9 cellular contexts compared by ENCODE assay signal in genomic region chr12:10154145-10154496, GRCh38. TPM values are rescaled to one million over a fixed set of nuclear protein-coding genes. Genes with fewer than 3 reads are reported as not detected.
DNase-seq lines count a peak whose midpoint lies in the region; ATAC-seq and TF ChIP-seq lines count a peak whose summit lies in the region.
"Had no signal": no experiment of that assay in that cellular context is flagged by ENCODE, and none has a peak within 500 bp of the region (broad histone marks: within the 10 kb centered on the region; RNA-seq: fewer than 3 reads in every experiment).

No MANE protein-coding gene starts in this region.

- no peak for DNase-seq in activated naive CD4-positive, alpha-beta T cell treated with anti-CD3 and anti-CD28 coated beads for 36 hours
- DNase-seq in activated naive CD4-positive, alpha-beta T cell treated with Interleukin-2 at 50 U/mL for 16 hours = no peak
- DNase-seq in choroid plexus epithelial cell (ENCODE audit: low read depth) = no peak
- DNase-seq in mesothelial cell of epicardium (ENCODE audit: low spot score in 2 of 2, unreplicated experiment in 2 of 2) = no peak
- DNase-seq in type B pancreatic cell (ENCODE audit: extremely low spot score, unreplicated experiment) = no peak
- DNase-seq in activated CD4-positive, alpha-beta T cell treated with anti-CD3 and anti-CD28 coated beads for 48 hours = no peak

- no peak overlapping the region for H3K27ac Mint-ChIP-seq in activated naive CD4-positive, alpha-beta T cell treated with anti-CD3 and anti-CD28 coated beads for 36 hours
- H3K27ac Mint-ChIP-seq in mesothelial cell of epicardium = peak overlapping the region; percentile 93
- H3K27ac Mint-ChIP-seq in type B pancreatic cell = peak overlapping the region; percentile 92

- no peaks in the 10 kb centered on the region for H3K9me3 Mint-ChIP-seq in activated naive CD4-positive, alpha-beta T cell treated with anti-CD3 and anti-CD28 coated beads for 36 hours
- H3K9me3 Mint-ChIP-seq in mesothelial cell of epicardium (peaks cover 7% of the 10 kb centered on the region), type B pancreatic cell (no peaks in the 10 kb centered on the region)

- H3K36me3 Mint-ChIP-seq in activated naive CD4-positive, alpha-beta T cell treated with anti-CD3 and anti-CD28 coated beads for 36 hours (ENCODE audit: low read depth) = no peaks in the 10 kb centered on the region
- H3K36me3 Mint-ChIP-seq in mesothelial cell of epicardium (no peaks in the 10 kb centered on the region), type B pancreatic cell (peaks cover 3% of the 10 kb centered on the region)

- H3K4me3 ChIP-seq in choroid plexus epithelial cell (ENCODE audit: low read depth, low read length) = peak overlapping the region; percentile 68

- peak overlapping the region; percentile 76 for H3K4me3 Mint-ChIP-seq in activated naive CD4-positive, alpha-beta T cell treated with anti-CD3 and anti-CD28 coated beads for 36 hours
- peak overlapping the region; percentile 87 for H3K4me3 Mint-ChIP-seq in mesothelial cell of epicardium
- peak overlapping the region; percentile 93 for H3K4me3 Mint-ChIP-seq in type B pancreatic cell

- intact Hi-C loops in activated naive CD4-positive, alpha-beta T cell treated with anti-CD3 and anti-CD28 coated beads for 36 hours (cut with micrococcal nuclease) = loop anchor here (5.0 kb wide), 4 partner anchors 138 to 598 kb away; no protein-coding TSS in a partner anchor

- CTCF ChIA-PET in activated naive CD4-positive, alpha-beta T cell treated with anti-CD3 and anti-CD28 coated beads for 36 hours (lab: Charles Lee) = interaction anchor here (0.6 to 5.0 kb wide), 10 partner anchors 9 to 1012 kb away, joined by 3 to 63 read pairs (median 4); no protein-coding TSS in a partner anchor

- peaks cover 18% of the 10 kb centered on the region for H3K27me3 Mint-ChIP-seq in activated naive CD4-positive, alpha-beta T cell treated with anti-CD3 and anti-CD28 coated beads for 36 hours (ENCODE audit: low read depth)
- H3K27me3 Mint-ChIP-seq in mesothelial cell of epicardium (ENCODE audit: low read depth) = no peaks in the 10 kb centered on the region
- peaks cover 3% of the 10 kb centered on the region for H3K27me3 Mint-ChIP-seq in type B pancreatic cell

- TF ChIP-seq CTCF in choroid plexus epithelial cell (conservative IDR thresholded peaks at IDR 0.05; ENCODE audit: low read depth, low read length) (no peak), mesothelial cell of epicardium (IDR thresholded peaks at IDR 0.05; ENCODE audit: unreplicated experiment) (no peak), type B pancreatic cell (conservative IDR thresholded peaks at IDR 0.05) (no peak)

- peaks cover 7% of the 10 kb centered on the region for H3K4me1 Mint-ChIP-seq in activated naive CD4-positive, alpha-beta T cell treated with anti-CD3 and anti-CD28 coated beads for 36 hours (ENCODE audit: low read depth)
- H3K4me1 Mint-ChIP-seq in mesothelial cell of epicardium = peaks cover 13% of the 10 kb centered on the region
- H3K4me1 Mint-ChIP-seq in type B pancreatic cell (ENCODE audit: unreplicated experiment) = peaks cover 9% of the 10 kb centered on the region

- ATAC-seq in HG03442 (IDR thresholded peaks at IDR 0.05; ENCODE audit: unreplicated experiment) (no peak), HG02763 (IDR thresholded peaks at IDR 0.05; ENCODE audit: unreplicated experiment) (no peak)

RNA-seq across cellular contexts. Expression of gene OLR1, which starts 17.8 kb away (rescaled TPM):
- not detected for total RNA-seq in activated naive CD4-positive, alpha-beta T cell treated with anti-CD3 and anti-CD28 coated beads for 36 hours
- 1.3 to 1.7 TPM (median 1.4 TPM) in 3 replicates for total RNA-seq in mesothelial cell of epicardium
- total RNA-seq in type B pancreatic cell (ENCODE audit: low replicate concordance) = 0.19 and 2.8 TPM in 2 replicates
- total RNA-seq: RPMI7951 had no signal

RNA-seq across cellular contexts. Expression of gene CLEC7A, which starts 24.1 kb away (rescaled TPM):
- not detected for total RNA-seq in activated naive CD4-positive, alpha-beta T cell treated with anti-CD3 and anti-CD28 coated beads for 36 hours
- 0.11 TPM in 1 of 3 replicates, not detected in the others for total RNA-seq in mesothelial cell of epicardium
- total RNA-seq in type B pancreatic cell (ENCODE audit: low replicate concordance) = 1.8 and 16.2 TPM in 2 replicates
- total RNA-seq: RPMI7951 had no signal

RNA-seq across cellular contexts. Expression of gene TMEM52B, which starts 24.7 kb away (rescaled TPM):
- not detected for total RNA-seq in activated naive CD4-positive, alpha-beta T cell treated with anti-CD3 and anti-CD28 coated beads for 36 hours
- total RNA-seq in mesothelial cell of epicardium (0.97 to 1.6 TPM (median 1.1 TPM) in 3 replicates), type B pancreatic cell (ENCODE audit: low replicate concordance) (0.68 and 3.4 TPM in 2 replicates)
- total RNA-seq: RPMI7951 had no signal

RNA-seq across cellular contexts. Expression of gene CLEC1A, which starts 55.3 kb away (rescaled TPM):
- not detected for total RNA-seq in activated naive CD4-positive, alpha-beta T cell treated with anti-CD3 and anti-CD28 coated beads for 36 hours
- 0.32 to 0.51 TPM (median 0.49 TPM) in 3 replicates for total RNA-seq in mesothelial cell of epicardium
- 0.86 and 3.6 TPM in 2 replicates for total RNA-seq in type B pancreatic cell (ENCODE audit: low replicate concordance)

RNA-seq across cellular contexts. Expression of gene GABARAPL1, which starts 58.6 kb away (rescaled TPM):
- 1 to 10 TPM; 3.3 to 4.9 TPM for total RNA-seq in activated naive CD4-positive, alpha-beta T cell treated with anti-CD3 and anti-CD28 coated beads for 36 hours
- total RNA-seq in mesothelial cell of epicardium = 100 to 105 TPM (median 104 TPM) in 3 replicates
- 43.5 and 252 TPM in 2 replicates for total RNA-seq in type B pancreatic cell (ENCODE audit: low replicate concordance)
